In the genomic region with DNA sequence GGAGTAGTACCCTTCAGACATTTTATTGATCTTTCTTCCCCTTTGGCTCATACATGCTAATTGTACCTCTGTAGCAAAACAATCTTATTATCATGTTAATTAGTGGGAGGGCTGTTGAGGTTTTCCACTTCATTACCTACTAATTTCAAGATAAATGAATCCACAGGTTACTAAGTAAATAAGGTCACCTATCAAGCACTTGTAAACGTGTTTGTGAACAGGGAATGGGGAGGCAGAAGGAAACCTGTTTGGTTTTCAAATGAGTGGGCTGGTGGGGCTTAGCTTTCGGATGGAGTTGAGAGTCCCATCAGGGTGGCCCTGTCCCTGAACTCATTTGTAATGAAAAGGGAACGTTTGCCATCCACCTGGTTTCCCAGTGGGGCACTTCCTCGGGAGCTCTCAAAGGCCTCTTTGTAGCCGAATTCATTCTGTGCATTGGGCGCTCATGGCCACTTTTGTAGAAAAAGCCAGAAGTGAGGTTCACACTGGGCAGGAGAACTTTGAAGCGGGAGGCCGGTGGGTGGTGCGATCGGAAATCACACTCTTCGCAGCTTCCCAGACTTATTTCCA, we compare ENCODE assay signal across 32 cellular contexts.
A peak's percentile ranks its signal among the peaks of the same experiment; 100 is the strongest.
DNase-seq lines count a peak whose midpoint lies in the region; ATAC-seq, FAIRE-seq and TF ChIP-seq lines count a peak whose summit lies in the region.
"Had no signal": no experiment of that assay in that cellular context is flagged by ENCODE, and none has a peak within 500 bp of the region (broad histone marks: within the 10 kb centered on the region; RNA-seq: fewer than 3 reads in every experiment).

No MANE protein-coding gene starts in this region.

- no peak for TF ChIP-seq EP300 in H1 (IDR thresholded peaks at IDR 0.05; ENCODE audit: borderline replicate concordance in 1 of 2, low read depth in 2 of 2, low read length in 2 of 2)

- H3K4me2 ChIP-seq in H1 (ENCODE audit: insufficient read depth in 1 of 2, low read depth in 2 of 2, low read length in 2 of 2) (peak overlapping the region; percentile 21 to 24; a peak in 3 of 4 replicates), mesendoderm (ENCODE audit: low read length) (no peak overlapping the region)
- H3K4me2 ChIP-seq: A549, SK-N-SH had no signal

- H3K4ac ChIP-seq in H1 (replicated peaks; ENCODE audit: insufficient read length, low read depth, low read length) = no peak overlapping the region
- H3K4ac ChIP-seq in mesendoderm (ENCODE audit: low read depth, low read length) = no peak overlapping the region

- no peak overlapping the region for H3K27ac Mint-ChIP-seq in MCF 10A (ENCODE audit: low read depth, unreplicated experiment)
- H3K27ac Mint-ChIP-seq: CD8-positive, alpha-beta memory T cell; natural killer cell had no signal

- POLR2A ChIA-PET in H1 (lab: Charles Lee; ENCODE audit: partially characterized antibody) = interaction anchor here (1.2 kb wide), 1 partner anchor 20 kb away, joined by 5 read pairs; no protein-coding TSS in a partner anchor
- POLR2A ChIA-PET in MCF 10A (lab: Yijun Ruan, JAX) = no interaction called here

- no peak for TF ChIP-seq RAD21 in H1 (IDR thresholded peaks at IDR 0.05 in 1 of 2, conservative IDR thresholded peaks at IDR 0.05 in 1 of 2; ENCODE audit: low read depth in 2 of 2, low read length in 2 of 2)

- H3K18ac ChIP-seq in H1 (ENCODE audit: extremely low read depth, low read length) (no peak overlapping the region), mesendoderm (ENCODE audit: low read length) (no peak overlapping the region)

- H3K27ac ChIP-seq in H1 (ENCODE audit: low read depth, low read length) (no peak overlapping the region), mesendoderm (ENCODE audit: low read depth, low read length) (no peak overlapping the region)
- H3K27ac ChIP-seq: A549, esophagus muscularis mucosa, foreskin keratinocyte, lower lobe of right lung, pancreas, stomach, thyroid gland had no signal

- H3K9ac ChIP-seq in ES-I3 (ENCODE audit: low read depth, low read length) (peak overlapping the region; percentile 19; the same call in 1 of the 2 replicates), H1 (replicated peaks in 1 of 4; ENCODE audit: extremely low read depth in 1 of 4, low read depth in 3 of 4, low read length in 3 of 4) (no peak overlapping the region), mesendoderm (ENCODE audit: low read length) (no peak overlapping the region)
- H3K9ac ChIP-seq: SK-N-SH had no signal

- no peak overlapping the region for H3K4me3 Mint-ChIP-seq in MCF 10A (ENCODE audit: unreplicated experiment)
- H3K4me3 Mint-ChIP-seq: CD8-positive, alpha-beta memory T cell; natural killer cell had no signal

- H2BK5ac ChIP-seq in H1 (ENCODE audit: low read depth, low read length) = no peak overlapping the region
- no peak overlapping the region for H2BK5ac ChIP-seq in mesendoderm (ENCODE audit: low read length)

- H3K9me3 Mint-ChIP-seq in MCF 10A (ENCODE audit: unreplicated experiment) = no peaks in the 10 kb centered on the region
- H3K9me3 Mint-ChIP-seq: CD8-positive, alpha-beta memory T cell; natural killer cell had no signal

- CTCF ChIA-PET in H1 (lab: Charles Lee; ENCODE audit: partially characterized antibody) (interaction anchor here (1.0 to 1.3 kb wide), 2 partner anchors 38 to 649 kb away, joined by 3 read pairs; no protein-coding TSS in a partner anchor), MCF 10A (lab: Yijun Ruan, JAX) (interaction anchor here (0.6 kb wide), 3 partner anchors 13 to 724 kb away, joined by 3 to 5 read pairs (median 4); no protein-coding TSS in a partner anchor)

- H3K36me3 ChIP-seq in ES-I3 (ENCODE audit: insufficient read depth, low read length) (no peaks in the 10 kb centered on the region), H1 (ENCODE audit: control insufficient read depth in 2 of 4, insufficient read depth in 4 of 4, low read length in 3 of 4) (no peaks in the 10 kb centered on the region), mesendoderm (ENCODE audit: control insufficient read depth, insufficient read depth, low read length) (no peaks in the 10 kb centered on the region)
- H3K36me3 ChIP-seq: esophagus muscularis mucosa, lower lobe of right lung, pancreas, stomach, thyroid gland had no signal

- H3K23me2 ChIP-seq in H1 (ENCODE audit: low read depth, low read length) = no peaks in the 10 kb centered on the region

- BruUV-seq in MCF 10A (replicated peaks; lab: Mats Ljungman, UMichigan) = no TSS peak

- H4K91ac ChIP-seq in H1 (replicated peaks; ENCODE audit: insufficient read length, low read length) = no peak overlapping the region

- H4K8ac ChIP-seq in H1 (ENCODE audit: extremely low read depth, insufficient read depth, low read length) = no peak overlapping the region
- H4K8ac ChIP-seq in mesendoderm (ENCODE audit: low read depth, low read length) = no peak overlapping the region

- ATAC-seq in HG03442 (IDR thresholded peaks at IDR 0.05; ENCODE audit: unreplicated experiment) (no peak), GM21526 (IDR thresholded peaks at IDR 0.05; ENCODE audit: low FRiP score, unreplicated experiment) (no peak)
- ATAC-seq: A549, foreskin keratinocyte, HCT116, lower lobe of right lung, natural killer cell, pancreas had no signal

- H2BK15ac ChIP-seq in H1 (ENCODE audit: low read length) (no peak overlapping the region), mesendoderm (replicated peaks; ENCODE audit: low read depth) (no peak overlapping the region)

- TF ChIP-seq POLR2A in H1 (IDR thresholded peaks at IDR 0.05; ENCODE audit: control extremely low read depth in 1 of 2, low read depth in 2 of 2, low read length in 2 of 2) = no peak

- H2BK120ac ChIP-seq in H1 (replicated peaks; ENCODE audit: low read depth, low read length) (no peak overlapping the region), mesendoderm (ENCODE audit: low read depth, low read length) (no peak overlapping the region)

- intact Hi-C loops in MCF 10A (cut with micrococcal nuclease) = no loop called here

- no peak overlapping the region for H2AFZ ChIP-seq in H1 (ENCODE audit: low read length)

- H3K14ac ChIP-seq in H1 (ENCODE audit: insufficient read length) = no peak overlapping the region

- H3K27me3 ChIP-seq in H1 (replicated peaks in 1 of 4; ENCODE audit: control insufficient read depth in 3 of 4, extremely low read depth in 1 of 4, insufficient read depth in 3 of 4, low read length in 3 of 4) (peaks cover 10 to 35% (median 26%) of the 10 kb centered on the region in 4 experiments), mesendoderm (ENCODE audit: insufficient read depth, low read length, poor library complexity) (peaks cover 20% of the 10 kb centered on the region)
- H3K27me3 ChIP-seq: esophagus muscularis mucosa, foreskin keratinocyte, stomach, thyroid gland had no signal

- H3K79me2 ChIP-seq in H1 (ENCODE audit: control insufficient read depth in 1 of 2, insufficient read depth in 2 of 2, low read length in 2 of 2) (no peaks in the 10 kb centered on the region), mesendoderm (ENCODE audit: control insufficient read depth, insufficient read depth, low read length) (no peaks in the 10 kb centered on the region)

- TF ChIP-seq CTCF in H1 (IDR thresholded peaks at IDR 0.05; ENCODE audit: control extremely low read depth in 1 of 3, insufficient read depth in 1 of 3, low read depth in 1 of 3, low read length in 3 of 3) = no peak
- no peak for TF ChIP-seq CTCF in MCF 10A (IDR thresholded peaks at IDR 0.05; ENCODE audit: unreplicated experiment)

- H4K20me1 ChIP-seq in H1 (replicated peaks in 1 of 2; ENCODE audit: control insufficient read depth in 1 of 2, insufficient read depth in 2 of 2, low read length in 2 of 2) = no peaks in the 10 kb centered on the region

- H3K27me3 Mint-ChIP-seq in MCF 10A (ENCODE audit: insufficient read depth, unreplicated experiment) = no peaks in the 10 kb centered on the region

- H3K79me1 ChIP-seq in H1 (ENCODE audit: low read depth, low read length) = no peaks in the 10 kb centered on the region
- no peaks in the 10 kb centered on the region for H3K79me1 ChIP-seq in mesendoderm (ENCODE audit: low read length)

- no peak overlapping the region for H4K5ac ChIP-seq in H1 (ENCODE audit: insufficient read length, low read depth, low read length)
- no peak overlapping the region for H4K5ac ChIP-seq in mesendoderm (ENCODE audit: low read length)

- H3K4me1 ChIP-seq in ES-I3 (ENCODE audit: insufficient read depth, low read length) (peaks cover 15% of the 10 kb centered on the region), H1 (replicated peaks in 1 of 4; ENCODE audit: control insufficient read depth in 3 of 4, insufficient read depth in 4 of 4, low read length in 3 of 4) (peaks cover 3 to 9% (median 7%) of the 10 kb centered on the region in 4 experiments; a peak in 5 of 7 replicates), mesendoderm (ENCODE audit: control insufficient read depth, low read depth, low read length) (peaks cover 10% of the 10 kb centered on the region)
- H3K4me1 ChIP-seq: A549, esophagus muscularis mucosa, foreskin keratinocyte, lower lobe of right lung, pancreas, thyroid gland had no signal

- no peak overlapping the region for H3K56ac ChIP-seq in H1 (replicated peaks; ENCODE audit: insufficient read length, low read depth, low read length)
- no peak overlapping the region for H3K56ac ChIP-seq in mesendoderm (ENCODE audit: low read length)

- H3K4me1 Mint-ChIP-seq in MCF 10A (ENCODE audit: insufficient read depth, unreplicated experiment) = no peaks in the 10 kb centered on the region
- H3K4me1 Mint-ChIP-seq: CD8-positive, alpha-beta memory T cell had no signal

- FAIRE-seq in H1 (lab: Jason Lieb, UNC) = peak; percentile 86
- FAIRE-seq: A549, astrocyte, GM19239, pancreas, small intestine had no signal

- WGBS in H1 (ENCODE audit: extremely low coverage in 1 of 2, insufficient coverage in 1 of 2, insufficient read length in 1 of 2, insufficient replicate concordance in 2 of 2, low coverage in 1 of 2, low lambda C conversion rate in 2 of 2, missing lambda C conversion rate in 1 of 2), 2 experiments = 0% methylated on average over 11 of the region's 11 CpGs; no CpG with 5 or more reads in 1 of the 2 experiments
- WGBS in mesendoderm (ENCODE audit: extremely low coverage, insufficient coverage, low lambda C conversion rate) = no CpG with 5 or more reads among the region's 11 CpGs

- H3K4me3 ChIP-seq in H1 (ENCODE audit: extremely low read depth in 1 of 4, insufficient read depth in 2 of 4, low read depth in 3 of 4, low read length in 4 of 4) (peak overlapping the region in 2 of 4 experiments; percentile 5 to 40; a peak in 3 of 8 replicates), mesendoderm (ENCODE audit: low read length) (no peak overlapping the region)
- H3K4me3 ChIP-seq: A549, esophagus muscularis mucosa, lower lobe of right lung, pancreas, stomach, thyroid gland had no signal

- peak; percentile 12 for DNase-seq in NCI-H1417 treated with DMSO at 0.1 percent for 48 hours (lab: John Stamatoyannopoulos, UW)
- DNase-seq in H1 (ENCODE audit: low read depth in 1 of 2, low spot score in 2 of 2) = peak; percentile 62 to 70
- DNase-seq in mesendoderm = peak; percentile 57
- DNase-seq in MCF 10A (ENCODE audit: unreplicated experiment) = no peak
- DNase-seq in germinal center (ENCODE audit: low spot score) = no peak
- DNase-seq: activated CD4-positive, alpha-beta T cell treated with anti-CD3 and anti-CD28 coated beads for 4 hours; activated gamma-delta T cell; activated T-cell treated with anti-CD3 and anti-CD28 coated beads, Interleukin-2, amount 50 U/mL, for 1 hour; AML-193; CD8-positive, alpha-beta memory T cell; DMS153; foreskin keratinocyte; GF-D8; kidney glomerular epithelial cell; lower lobe of right lung; natural killer cell; NCI-H1694; pancreas; retina; SK-N-SH; small intestine; stimulated activated CD8-positive, alpha-beta memory T cell treated with anti-CD3 and anti-CD28 coated beads, Interleukin-4, amount 100 ng/mL, for 48 hours; stomach; thyroid gland had no signal

- no peaks in the 10 kb centered on the region for H3K9me3 ChIP-seq in ES-I3 (ENCODE audit: control insufficient read depth, insufficient read depth, low read length)
- H3K9me3 ChIP-seq in H1 (ENCODE audit: insufficient read depth in 2 of 2, low read depth in 1 of 2, low read length in 1 of 2) = no peaks in the 10 kb centered on the region
- H3K9me3 ChIP-seq: A549, esophagus muscularis mucosa, lower lobe of right lung, pancreas, SK-N-SH, stomach, thyroid gland had no signal

- no peak overlapping the region for H2AK5ac ChIP-seq in H1 (ENCODE audit: low read depth, low read length)
- no peak overlapping the region for H2AK5ac ChIP-seq in mesendoderm (ENCODE audit: low read length)

- H3K23ac ChIP-seq in H1 (ENCODE audit: insufficient read length) (no peak overlapping the region), mesendoderm (ENCODE audit: low read length) (no peak overlapping the region)

- H2BK12ac ChIP-seq in H1 (ENCODE audit: low read depth, low read length) = no peak overlapping the region

- H3K36me3 Mint-ChIP-seq in MCF 10A (ENCODE audit: insufficient read depth, unreplicated experiment) = no peaks in the 10 kb centered on the region
- H3K36me3 Mint-ChIP-seq: natural killer cell had no signal

- H2BK20ac ChIP-seq in H1 (ENCODE audit: low read length) = no peak overlapping the region

Comparison
In these comparisons a context has a peak if more than half of its experiments do, and no peak if none do; other contexts are left out.
1. DNase-seq: peak in NCI-H1417 treated with DMSO at 0.1 percent for 48 hours (single experiment), H1 (2 of 2) and mesendoderm (single experiment); none in MCF 10A (single experiment) and germinal center (single experiment).